Comparison of ENCODE assay signal across 8 cellular contexts in the genomic region with DNA sequence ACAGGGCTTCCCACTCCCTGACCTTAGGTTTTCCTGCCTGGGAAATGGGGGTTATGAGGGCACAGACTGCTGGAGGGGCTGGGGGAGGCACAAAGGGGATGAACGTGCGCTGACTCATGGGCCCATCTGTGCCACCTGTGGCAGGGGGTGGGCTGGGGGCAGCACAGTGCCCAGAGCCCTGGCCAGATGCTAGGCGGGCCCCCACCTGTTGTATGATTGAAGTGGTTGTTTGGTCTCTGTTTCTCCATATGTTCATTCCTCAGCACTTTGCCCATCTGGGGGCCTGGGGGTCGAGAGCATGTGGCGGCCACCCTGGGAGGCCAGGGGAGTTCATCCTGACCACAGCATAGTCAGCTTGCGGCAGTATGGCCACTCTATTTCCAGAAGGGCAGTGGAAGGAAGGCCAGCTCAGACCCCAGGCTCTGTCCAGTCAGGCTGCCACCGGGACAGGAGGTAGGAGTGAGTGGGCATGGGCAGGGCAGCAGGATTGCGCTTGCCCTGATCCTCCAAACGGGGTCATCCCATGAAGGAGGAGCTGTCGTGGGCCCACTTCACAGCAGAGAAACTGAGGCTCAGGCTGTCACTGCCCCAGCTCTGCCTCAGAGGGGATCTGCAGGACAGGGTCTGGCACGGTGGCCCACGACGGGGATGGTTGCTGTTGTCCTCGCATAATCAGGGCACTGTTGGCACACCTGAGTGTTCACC. TPM values are rescaled to one million over a fixed set of nuclear protein-coding genes. Genes with fewer than 3 reads are reported as not detected.
DNase-seq lines count a peak whose midpoint lies in the region; ATAC-seq and TF ChIP-seq lines count a peak whose summit lies in the region.

No MANE protein-coding gene starts in this region.

- H3K36me3 ChIP-seq in heart left ventricle (peaks cover 0 to 4% (median 0%) of the 10 kb centered on the region in 9 donors), brain microvascular endothelial cell (replicated peaks) (no peaks in the 10 kb centered on the region), mesenchymal stem cell (ENCODE audit: control insufficient read depth in 1 of 2, insufficient read depth in 2 of 2, low read depth in 1 of 2, low read length in 2 of 2) (no peaks in the 10 kb centered on the region), vagina (no peaks in the 10 kb centered on the region)

- ATAC-seq in heart left ventricle (no peak), left ventricle myocardium superior (no peak), GM21576 (IDR thresholded peaks at IDR 0.05; ENCODE audit: unreplicated experiment) (no peak), HG02973 (IDR thresholded peaks at IDR 0.05; ENCODE audit: unreplicated experiment) (no peak)

- H2AFZ ChIP-seq in mesenchymal stem cell (ENCODE audit: low read depth, low read length): peak overlapping the region; percentile 73

- H3K27ac ChIP-seq in heart left ventricle: peak overlapping the region in 11 of 12 donors; percentile 92 to 97 (median 95)
- H3K27ac ChIP-seq in brain microvascular endothelial cell: peak overlapping the region; percentile 89
- no peak overlapping the region for H3K27ac ChIP-seq in mesenchymal stem cell (ENCODE audit: low read length, poor library complexity, severe bottlenecking)
- peak overlapping the region; percentile 99 for H3K27ac ChIP-seq in vagina

- H3K4me2 ChIP-seq in mesenchymal stem cell (ENCODE audit: low read length, poor library complexity, severe bottlenecking): peak overlapping the region; percentile 83

- peak overlapping the region; percentile 17 to 88 for H3K18ac ChIP-seq in mesenchymal stem cell (ENCODE audit: low read depth in 1 of 2, low read length in 2 of 2)

- DNase-seq in heart left ventricle: no peak
- DNase-seq in left ventricle myocardium superior: no peak
- DNase-seq in brain microvascular endothelial cell: no peak
- no peak for DNase-seq in mesenchymal stem cell
- DNase-seq in vagina (ENCODE audit: extremely low spot score in 2 of 2): peak in 1 of 2 donors; percentile 86
- DNase-seq in NCI-H446 (lab: John Stamatoyannopoulos, UW): no peak

- H3K79me1 ChIP-seq in mesenchymal stem cell (replicated peaks; ENCODE audit: low read length, poor library complexity, severe bottlenecking): peaks cover 11% of the 10 kb centered on the region

- H2BK120ac ChIP-seq in mesenchymal stem cell (ENCODE audit: low read depth, low read length): no peak overlapping the region

- H2BK5ac ChIP-seq in mesenchymal stem cell (ENCODE audit: low read depth, low read length, poor library complexity, severe bottlenecking): no peak overlapping the region

- TF ChIP-seq POLR2A in heart left ventricle (IDR thresholded peaks at IDR 0.05): no peak
- TF ChIP-seq POLR2A in vagina (IDR thresholded peaks at IDR 0.05): no peak

- H3K9ac ChIP-seq in mesenchymal stem cell (ENCODE audit: low read length): peak overlapping the region; percentile 93

- H2AK5ac ChIP-seq in mesenchymal stem cell (ENCODE audit: low read length, severe bottlenecking): no peak overlapping the region

- TF ChIP-seq CTCF in heart left ventricle (IDR thresholded peaks at IDR 0.05) (no peak), brain microvascular endothelial cell (IDR thresholded peaks at IDR 0.05; ENCODE audit: low read depth, low read length, missing control alignments) (no peak), vagina (IDR thresholded peaks at IDR 0.05) (no peak)

- no peak overlapping the region for H2BK15ac ChIP-seq in mesenchymal stem cell (ENCODE audit: low read depth, poor library complexity, severe bottlenecking)

- peak overlapping the region in 1 of 2 experiments; percentile 93 for H3K14ac ChIP-seq in mesenchymal stem cell (ENCODE audit: low read length in 2 of 2)

- intact Hi-C loops in heart left ventricle (cut with DNase I) (loop anchor here in 3 of 10 donors (5.0 to 10.0 kb wide), 2 partner anchors 38 to 320 kb away; a partner anchor contains a TSS), left ventricle myocardium superior (cut with micrococcal nuclease) (no loop called here), vagina (cut with DNase I) (loop anchor here (1.0 kb wide), 1 partner anchor 40 kb away; no protein-coding TSS in a partner anchor)

- H3K4me3 ChIP-seq in heart left ventricle (peak overlapping the region; percentile 69 to 98 (median 86)), brain microvascular endothelial cell (ENCODE audit: low read depth, low read length) (peak overlapping the region; percentile 73), mesenchymal stem cell (ENCODE audit: insufficient read depth in 1 of 2, low read depth in 1 of 2, low read length in 2 of 2) (peak overlapping the region; percentile 62 to 84), vagina (peak overlapping the region; percentile 85 to 95)

- H2BK12ac ChIP-seq in mesenchymal stem cell (ENCODE audit: low read length in 2 of 2): peak overlapping the region in 1 of 2 experiments; percentile 46

- H3K23ac ChIP-seq in mesenchymal stem cell (ENCODE audit: low read length in 2 of 2): peak overlapping the region in 1 of 2 experiments; percentile 50

- peak overlapping the region; percentile 52 to 57 for H3K4ac ChIP-seq in mesenchymal stem cell (ENCODE audit: low read depth in 1 of 2, low read length in 2 of 2)

- peak overlapping the region; percentile 5 for H4K91ac ChIP-seq in mesenchymal stem cell (ENCODE audit: low read length)

- WGBS in heart left ventricle, 4 donors: 85 to 92% (median 86%) methylated on average over 6 to 14 of the region's 14 CpGs
- whole genome bisulfite sequencing in mesenchymal stem cell: 78% methylated on average over 13 of the region's 14 CpGs

- H3K4me1 ChIP-seq in heart left ventricle (peaks cover 2 to 56% (median 41%) of the 10 kb centered on the region in 12 donors), mesenchymal stem cell (ENCODE audit: control insufficient read depth, insufficient read depth, low read depth, low read length) (peaks cover 42% of the 10 kb centered on the region), vagina (peaks cover 70% of the 10 kb centered on the region)

- no peaks in the 10 kb centered on the region for H3K27me3 ChIP-seq in heart left ventricle
- H3K27me3 ChIP-seq in brain microvascular endothelial cell (replicated peaks): no peaks in the 10 kb centered on the region
- H3K27me3 ChIP-seq in mesenchymal stem cell (ENCODE audit: control insufficient read depth in 1 of 2, insufficient read depth in 1 of 2, low read length in 2 of 2): no peaks in the 10 kb centered on the region
- H3K27me3 ChIP-seq in vagina: no peaks in the 10 kb centered on the region

- in situ Hi-C loops in brain microvascular endothelial cell (cut with HindIII; ENCODE audit: low pct_ligation_motif_present, low sequenced_read_pairs): no loop called here

- peak overlapping the region; percentile 47 for H4K8ac ChIP-seq in mesenchymal stem cell (ENCODE audit: low read length)

- peaks cover 0 to 5% (median 0%) of the 10 kb centered on the region in 12 donors for H3K9me3 ChIP-seq in heart left ventricle
- peaks cover 4% of the 10 kb centered on the region for H3K9me3 ChIP-seq in mesenchymal stem cell (ENCODE audit: control insufficient read depth, low read length)
- no peaks in the 10 kb centered on the region for H3K9me3 ChIP-seq in vagina

RNA-seq across cellular contexts. Expression of a gene that starts 0.8 kb away (rescaled TPM):
- total RNA-seq in heart left ventricle (10 to 100 TPM; 42.2 to 96.1 (median 56.3) TPM), left ventricle myocardium superior (46.8 TPM), vagina (78.6 TPM)
- polyA plus RNA-seq in heart left ventricle: 10 to 100 TPM; 52.0 to 52.9 TPM
- polyA plus RNA-seq in mesenchymal stem cell (2013, experiment 1 of 2): 62.3 TPM
- polyA plus RNA-seq in mesenchymal stem cell (2013, experiment 2 of 2): 64.2 TPM

RNA-seq across cellular contexts. Expression of a gene that starts 38.9 kb away (rescaled TPM):
- total RNA-seq in heart left ventricle (10 to 100 TPM; 24.2 to 46.2 (median 27.5) TPM), left ventricle myocardium superior (22.4 TPM), vagina (63.3 TPM)
- 10 to 100 TPM; 38.9 to 42.7 TPM for polyA plus RNA-seq in heart left ventricle
- 66.8 TPM for polyA plus RNA-seq in mesenchymal stem cell (2013, experiment 1 of 2)
- polyA plus RNA-seq in mesenchymal stem cell (2013, experiment 2 of 2): 66.1 TPM

RNA-seq across cellular contexts. Expression of a gene that starts 49.0 kb away (rescaled TPM):
- total RNA-seq in heart left ventricle: 100 to 1,000 TPM; 107 to 206 (median 129) TPM
- 10 to 100 TPM; 29.4 to 97.5 TPM for polyA plus RNA-seq in heart left ventricle
- total RNA-seq in left ventricle myocardium superior: 250 TPM
- 0.01 TPM for polyA plus RNA-seq in mesenchymal stem cell (2013, experiment 1 of 2)
- 0.03 TPM for polyA plus RNA-seq in mesenchymal stem cell (2013, experiment 2 of 2)
- 24.8 TPM for total RNA-seq in vagina
